ENCODE assay signal across 8 cellular contexts in the genomic region with DNA sequence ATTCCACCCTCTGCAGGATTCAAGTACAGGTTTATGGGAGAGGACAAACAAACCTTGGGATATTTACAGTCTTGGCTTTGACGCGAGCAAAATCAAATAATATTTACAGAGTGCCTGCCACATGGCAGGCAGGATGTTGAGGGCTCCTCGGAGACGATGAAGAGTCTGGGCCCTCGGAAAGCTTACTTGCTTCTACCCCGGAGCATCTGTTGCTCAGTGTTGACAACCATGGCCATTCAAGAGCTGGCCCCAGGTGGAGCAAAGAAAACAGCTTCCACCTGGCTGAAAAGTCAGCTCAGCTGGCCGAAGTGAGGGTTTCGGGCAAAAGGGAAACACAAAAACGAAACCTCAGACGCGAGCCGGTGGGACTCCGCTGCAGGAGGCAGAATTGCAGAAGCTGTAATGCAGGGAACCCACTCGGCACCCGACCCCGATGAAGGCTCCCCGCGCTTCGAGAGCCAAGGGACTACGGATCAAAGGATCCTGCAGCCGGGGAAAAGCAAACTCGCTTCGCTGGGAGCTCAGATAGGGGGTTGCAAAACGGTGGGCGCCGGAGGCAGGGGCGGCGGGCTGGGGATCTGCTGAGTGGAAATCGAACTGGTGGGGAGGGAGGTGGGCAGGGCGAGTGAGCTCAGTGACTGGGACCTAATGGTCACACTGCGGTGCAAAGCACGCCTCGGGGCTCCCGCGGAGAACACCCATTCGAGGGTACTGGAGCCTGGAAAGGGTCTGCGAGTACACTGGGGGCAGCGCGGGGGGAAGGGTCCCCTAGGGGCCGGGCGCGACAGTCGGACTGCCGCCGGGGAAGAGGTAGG. TPM values are rescaled to one million over a fixed set of nuclear protein-coding genes. Genes with fewer than 3 reads are reported as not detected.
DNase-seq lines count a peak whose midpoint lies in the region; ATAC-seq and TF ChIP-seq lines count a peak whose summit lies in the region.

No MANE protein-coding gene starts in this region.

- H3K4me3 ChIP-seq in SJCRH30 (peak overlapping the region; percentile 62), adipocyte (ENCODE audit: low read length) (peak overlapping the region; percentile 94), hepatocyte (peak overlapping the region; percentile 92), retinal pigment epithelial cell (ENCODE audit: low read length) (peak overlapping the region; percentile 67)

- peak overlapping the region; percentile 76 for H3K9ac ChIP-seq in adipocyte (ENCODE audit: low read length)

- H3K4me2 ChIP-seq in hepatocyte, result peak overlapping the region; percentile 78

- peaks cover 23% of the 10 kb centered on the region for H3K79me2 ChIP-seq in hepatocyte

- H3K36me3 ChIP-seq in SJCRH30, result no peaks in the 10 kb centered on the region
- H3K36me3 ChIP-seq in adipocyte (ENCODE audit: control insufficient read depth, insufficient read depth, low read length, severe bottlenecking), result no peaks in the 10 kb centered on the region
- no peaks in the 10 kb centered on the region for H3K36me3 ChIP-seq in hepatocyte (replicated peaks; ENCODE audit: insufficient read depth, low read depth)

- no peaks in the 10 kb centered on the region for H3K9me2 ChIP-seq in hepatocyte (replicated peaks; ENCODE audit: insufficient read depth)

- under 1% methylated on average over 25 of the region's 45 CpGs for WGBS in hepatocyte (ENCODE audit: low lambda C conversion rate, missing lambda C conversion rate)

- DNase-seq in ACHN, result peak; percentile 4
- no peak for DNase-seq in SJCRH30
- DNase-seq in adipocyte (ENCODE audit: low read depth), result peak; percentile 31
- DNase-seq in hepatocyte (ENCODE audit: low spot score), result peak; percentile 37
- no peak for DNase-seq in retinal pigment epithelial cell (ENCODE audit: low read depth)
- no peak for DNase-seq in AG08395 (ENCODE audit: low spot score)

- H2AFZ ChIP-seq in hepatocyte, result peak overlapping the region; percentile 84

- H3K27ac ChIP-seq in SJCRH30, result no peak overlapping the region
- peak overlapping the region; percentile 75 for H3K27ac ChIP-seq in hepatocyte

- H3K9me3 ChIP-seq in SJCRH30 (replicated peaks) (no peaks in the 10 kb centered on the region), adipocyte (ENCODE audit: control insufficient read depth, low read length) (peaks cover 6% of the 10 kb centered on the region), hepatocyte (ENCODE audit: low read depth) (no peaks in the 10 kb centered on the region)

- in situ Hi-C loops in ACHN (cut with HindIII; ENCODE audit: low pct_ligation_motif_present, low pct_unique_long_range_greater_than_20kb, low sequenced_read_pairs), result no loop called here

- no peaks in the 10 kb centered on the region for H4K20me1 ChIP-seq in hepatocyte (ENCODE audit: insufficient read depth, poor library complexity, severe bottlenecking)

- TF ChIP-seq CTCF in hepatocyte (IDR thresholded peaks at IDR 0.05; ENCODE audit: poor library complexity) (no peak), retinal pigment epithelial cell (conservative IDR thresholded peaks at IDR 0.05; ENCODE audit: low read depth, low read length) (no peak)

- ATAC-seq in GM18907 (IDR thresholded peaks at IDR 0.05; ENCODE audit: unreplicated experiment) (peak; percentile 32), HG03135 (IDR thresholded peaks at IDR 0.05; ENCODE audit: unreplicated experiment) (peak; percentile 22)

- peaks cover 10% of the 10 kb centered on the region for H3K27me3 ChIP-seq in SJCRH30
- H3K27me3 ChIP-seq in adipocyte (replicated peaks; ENCODE audit: control insufficient read depth, insufficient read depth, low read length), result peaks cover 13% of the 10 kb centered on the region
- H3K27me3 ChIP-seq in hepatocyte, result no peaks in the 10 kb centered on the region

- H3K4me1 ChIP-seq in SJCRH30 (no peaks in the 10 kb centered on the region), adipocyte (ENCODE audit: control insufficient read depth, insufficient read depth, low read length) (peaks cover 27% of the 10 kb centered on the region), hepatocyte (ENCODE audit: insufficient read depth) (peaks cover 14% of the 10 kb centered on the region)

RNA-seq across cellular contexts. Expression of gene ATP8A1, which starts 0.8 kb away (rescaled TPM):
- total RNA-seq in SJCRH30 (2014; rRNA removed; shearing (Covaris generic)), result 0.03 and 0.20 TPM in 2 replicates
- total RNA-seq in hepatocyte, result 42.1 and 52.3 TPM in 2 replicates
- 3.3 and 4.4 TPM in 2 replicates for polyA plus RNA-seq in hepatocyte

Comparison
In these comparisons a context has a peak if more than half of its experiments do, and no peak if none do; other contexts are left out.
1. DNase-seq: peak in ACHN (single experiment), adipocyte (single experiment) and hepatocyte (single experiment); none in SJCRH30 (0 of 2), retinal pigment epithelial cell (single experiment) and AG08395 (single experiment).
2. RNA of gene ATP8A1, which starts 0.8 kb away (total RNA-seq): 42.1 to 52.3 TPM in hepatocyte; 0.03 to 0.20 TPM in SJCRH30; every median in the first group is over 10 times any median in the second.
3. Peak in every context shown above with its lines, with median percentiles within 50 percentile points of each other: H3K4me3 ChIP-seq.